1 cellular context compared by ENCODE assay signal in the genomic region with DNA sequence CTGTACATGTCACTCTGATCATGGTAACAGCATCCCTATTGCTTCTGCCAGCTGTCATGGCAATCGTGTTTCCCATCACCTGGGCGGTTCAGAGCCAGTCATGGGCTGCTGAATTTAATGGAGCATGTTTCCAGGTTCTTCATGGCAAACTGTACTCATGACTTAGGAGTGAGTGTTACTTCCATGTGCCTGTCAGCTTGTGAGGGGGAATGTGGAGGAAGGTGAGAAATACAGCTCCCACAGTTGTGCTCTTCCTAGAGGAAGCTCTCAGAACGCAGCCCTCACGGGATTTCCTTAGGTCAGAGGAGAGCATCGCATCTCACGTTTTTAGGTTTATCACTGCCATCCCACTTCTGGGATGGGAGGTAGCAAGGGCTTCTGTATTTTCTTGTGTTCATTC.
TF ChIP-seq lines count a peak whose summit lies in the region.

No MANE protein-coding gene starts in this region.

TF ChIP-seq in HepG2, 621 proteins besides CTCF, POLR2A, EP300 and RAD21:
- TF ChIP-seq, protein P1, sequence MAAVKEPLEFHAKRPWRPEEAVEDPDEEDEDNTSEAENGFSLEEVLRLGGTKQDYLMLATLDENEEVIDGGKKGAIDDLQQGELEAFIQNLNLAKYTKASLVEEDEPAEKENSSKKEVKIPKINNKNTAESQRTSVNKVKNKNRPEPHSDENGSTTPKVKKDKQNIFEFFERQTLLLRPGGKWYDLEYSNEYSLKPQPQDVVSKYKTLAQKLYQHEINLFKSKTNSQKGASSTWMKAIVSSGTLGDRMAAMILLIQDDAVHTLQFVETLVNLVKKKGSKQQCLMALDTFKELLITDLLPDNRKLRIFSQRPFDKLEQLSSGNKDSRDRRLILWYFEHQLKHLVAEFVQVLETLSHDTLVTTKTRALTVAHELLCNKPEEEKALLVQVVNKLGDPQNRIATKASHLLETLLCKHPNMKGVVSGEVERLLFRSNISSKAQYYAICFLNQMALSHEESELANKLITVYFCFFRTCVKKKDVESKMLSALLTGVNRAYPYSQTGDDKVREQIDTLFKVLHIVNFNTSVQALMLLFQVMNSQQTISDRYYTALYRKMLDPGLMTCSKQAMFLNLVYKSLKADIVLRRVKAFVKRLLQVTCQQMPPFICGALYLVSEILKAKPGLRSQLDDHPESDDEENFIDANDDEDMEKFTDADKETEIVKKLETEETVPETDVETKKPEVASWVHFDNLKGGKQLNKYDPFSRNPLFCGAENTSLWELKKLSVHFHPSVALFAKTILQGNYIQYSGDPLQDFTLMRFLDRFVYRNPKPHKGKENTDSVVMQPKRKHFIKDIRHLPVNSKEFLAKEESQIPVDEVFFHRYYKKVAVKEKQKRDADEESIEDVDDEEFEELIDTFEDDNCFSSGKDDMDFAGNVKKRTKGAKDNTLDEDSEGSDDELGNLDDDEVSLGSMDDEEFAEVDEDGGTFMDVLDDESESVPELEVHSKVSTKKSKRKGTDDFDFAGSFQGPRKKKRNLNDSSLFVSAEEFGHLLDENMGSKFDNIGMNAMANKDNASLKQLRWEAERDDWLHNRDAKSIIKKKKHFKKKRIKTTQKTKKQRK (IDR thresholded peaks at IDR 0.05; ENCODE audit: low read length), result no peak
- TF ChIP-seq POLR2AphosphoS5 (IDR thresholded peaks at IDR 0.05; ENCODE audit: low read depth, low read length), result 0 out of 2 replicates have a peak, but pooled peaks have one; percentile 19
